ENCODE assay signal across 16 cellular contexts in genomic region chr5:154203798-154204578, GRCh38. TPM values are rescaled to one million over a fixed set of nuclear protein-coding genes. Genes with fewer than 3 reads are reported as not detected.
DNase-seq lines count a peak whose midpoint lies in the region; ATAC-seq and TF ChIP-seq lines count a peak whose summit lies in the region.
"Had no signal": no experiment of that assay in that cellular context is flagged by ENCODE, and none has a peak within 500 bp of the region (broad histone marks: within the 10 kb centered on the region; RNA-seq: fewer than 3 reads in every experiment).

No MANE protein-coding gene starts in this region.

- H3K27me3 Mint-ChIP-seq in activated naive CD4-positive, alpha-beta T cell treated with anti-CD3 and anti-CD28 coated beads, Interleukin-2, amount 50 U/mL, for 24 hours: no peaks in the 10 kb centered on the region
- no peaks in the 10 kb centered on the region for H3K27me3 Mint-ChIP-seq in activated CD8-positive, alpha-beta T cell treated with anti-CD3 and anti-CD28 coated beads, Interleukin-2, amount 10 ng/mL, durations not matched to agents 7 days and 5 days (ENCODE audit: low read depth)
- H3K27me3 Mint-ChIP-seq: activated CD4-positive, alpha-beta memory T cell treated with anti-CD3 and anti-CD28 coated beads for 36 hours had no signal

- H3K4me1 Mint-ChIP-seq in activated naive CD4-positive, alpha-beta T cell treated with anti-CD3 and anti-CD28 coated beads, Interleukin-2, amount 50 U/mL, for 24 hours: peaks cover 51% of the 10 kb centered on the region
- peaks cover 45% of the 10 kb centered on the region for H3K4me1 Mint-ChIP-seq in activated CD8-positive, alpha-beta T cell treated with anti-CD3 and anti-CD28 coated beads, Interleukin-2, amount 10 ng/mL, durations not matched to agents 7 days and 5 days (ENCODE audit: low read depth)
- H3K4me1 Mint-ChIP-seq in stimulated activated effector memory CD8-positive, alpha-beta T cell treated with anti-CD3 and anti-CD28 coated beads, Interleukin-12 subunit alpha, Interleukin-12 subunit beta, amount 100 ng/mL, for 72 hours: peaks cover 74% of the 10 kb centered on the region

- peaks cover 14% of the 10 kb centered on the region for H3K36me3 Mint-ChIP-seq in activated naive CD4-positive, alpha-beta T cell treated with anti-CD3 and anti-CD28 coated beads, Interleukin-2, amount 50 U/mL, for 24 hours
- peaks cover 12% of the 10 kb centered on the region for H3K36me3 Mint-ChIP-seq in activated CD8-positive, alpha-beta T cell treated with anti-CD3 and anti-CD28 coated beads, Interleukin-2, amount 10 ng/mL, durations not matched to agents 7 days and 5 days (ENCODE audit: low read depth)
- peaks cover 36% of the 10 kb centered on the region for H3K36me3 Mint-ChIP-seq in stimulated activated effector memory CD8-positive, alpha-beta T cell treated with anti-CD3 and anti-CD28 coated beads, Interleukin-12 subunit alpha, Interleukin-12 subunit beta, amount 100 ng/mL, for 72 hours

- intact Hi-C loops in left colon (cut with DNase I, micrococcal nuclease): no loop called here

- no peaks in the 10 kb centered on the region for H3K9me3 Mint-ChIP-seq in activated naive CD4-positive, alpha-beta T cell treated with anti-CD3 and anti-CD28 coated beads, Interleukin-2, amount 50 U/mL, for 24 hours
- H3K9me3 Mint-ChIP-seq in activated CD8-positive, alpha-beta T cell treated with anti-CD3 and anti-CD28 coated beads, Interleukin-2, amount 10 ng/mL, durations not matched to agents 7 days and 5 days (ENCODE audit: insufficient read depth): no peaks in the 10 kb centered on the region
- peaks cover 5% of the 10 kb centered on the region for H3K9me3 Mint-ChIP-seq in stimulated activated effector memory CD8-positive, alpha-beta T cell treated with anti-CD3 and anti-CD28 coated beads, Interleukin-12 subunit alpha, Interleukin-12 subunit beta, amount 100 ng/mL, for 72 hours

- no peak overlapping the region for H3K4me3 Mint-ChIP-seq in activated naive CD4-positive, alpha-beta T cell treated with anti-CD3 and anti-CD28 coated beads, Interleukin-2, amount 50 U/mL, for 24 hours
- H3K4me3 Mint-ChIP-seq in activated CD8-positive, alpha-beta T cell treated with anti-CD3 and anti-CD28 coated beads, Interleukin-2, amount 10 ng/mL, durations not matched to agents 7 days and 5 days: no peak overlapping the region
- no peak overlapping the region for H3K4me3 Mint-ChIP-seq in stimulated activated effector memory CD8-positive, alpha-beta T cell treated with anti-CD3 and anti-CD28 coated beads, Interleukin-12 subunit alpha, Interleukin-12 subunit beta, amount 100 ng/mL, for 72 hours

- no peak for ATAC-seq in activated CD8-positive, alpha-beta T cell treated with anti-CD3 and anti-CD28 coated beads, Interleukin-2, amount 10 ng/mL, durations not matched to agents 7 days and 5 days
- peak; percentile 71 for ATAC-seq in left colon
- ATAC-seq in stimulated activated effector memory CD8-positive, alpha-beta T cell treated with anti-CD3 and anti-CD28 coated beads, Interleukin-12 subunit alpha, Interleukin-12 subunit beta, amount 100 ng/mL, for 72 hours: no peak
- ATAC-seq in SK-N-SH treated with all-trans-retinoic acid at 6 μM for 48 hours: no peak
- ATAC-seq: left lung had no signal

- peak overlapping the region; percentile 72 for H3K27ac Mint-ChIP-seq in activated naive CD4-positive, alpha-beta T cell treated with anti-CD3 and anti-CD28 coated beads, Interleukin-2, amount 50 U/mL, for 24 hours
- H3K27ac Mint-ChIP-seq in activated CD8-positive, alpha-beta T cell treated with anti-CD3 and anti-CD28 coated beads, Interleukin-2, amount 10 ng/mL, durations not matched to agents 7 days and 5 days: peak overlapping the region; percentile 82
- H3K27ac Mint-ChIP-seq in stimulated activated effector memory CD8-positive, alpha-beta T cell treated with anti-CD3 and anti-CD28 coated beads, Interleukin-12 subunit alpha, Interleukin-12 subunit beta, amount 100 ng/mL, for 72 hours: peak overlapping the region; percentile 78

- CTCF ChIA-PET in activated CD8-positive, alpha-beta T cell treated with anti-CD3 and anti-CD28 coated beads, Interleukin-2, amount 10 ng/mL, durations not matched to agents 7 days and 5 days (lab: Charles Lee): interaction anchor here (1.9 to 3.0 kb wide), 2 partner anchors 8 to 14 kb away, joined by 5 to 15 read pairs; partner anchors contain the start of gene GALNT10

- no peak for DNase-seq in activated naive CD4-positive, alpha-beta T cell (lab: John Stamatoyannopoulos, UW)
- DNase-seq in activated CD8-positive, alpha-beta T cell treated with anti-CD3 and anti-CD28 coated beads, Interleukin-2, amount 10 ng/mL, durations not matched to agents 7 days and 5 days: no peak
- DNase-seq in left colon (no peak), amygdala (lab: John Stamatoyannopoulos, UW) (no peak), COLO829 (ENCODE audit: low spot score) (no peak)
- DNase-seq in stimulated activated effector memory CD8-positive, alpha-beta T cell treated with anti-CD3 and anti-CD28 coated beads, Interleukin-12 subunit alpha, Interleukin-12 subunit beta, amount 100 ng/mL, for 72 hours (ENCODE audit: low spot score in 2 of 2): no peak
- DNase-seq: activated CD4-positive, alpha-beta memory T cell treated with anti-CD3 and anti-CD28 coated beads for 36 hours; COR-L47; KG1; left lung; NCI-H1092; NCI-H2081 treated with DMSO at 0.1 percent for 48 hours; NCI-H446 treated with DMSO at 0.1 percent for 48 hours; NK-92 treated with Interleukin-12 subunit alpha and Interleukin-12 subunit beta, amount 100 ng/mL, for 24 hours had no signal

- POLR2A ChIA-PET in activated CD8-positive, alpha-beta T cell treated with anti-CD3 and anti-CD28 coated beads, Interleukin-2, amount 10 ng/mL, durations not matched to agents 7 days and 5 days (lab: Charles Lee): interaction anchor here (0.6 to 2.8 kb wide), 2 partner anchors 14 to 159 kb away, joined by 3 to 21 read pairs; partner anchors contain the start of gene GALNT10

TF ChIP-seq in SK-N-SH treated with all-trans-retinoic acid at 6 μM for 48 hours, 23 proteins besides CTCF, POLR2A, EP300 and RAD21:
- TF ChIP-seq GLIS3 (CRISPR knock-in tag; IDR thresholded peaks at IDR 0.05): no peak
- no peak for TF ChIP-seq ZNF8 (CRISPR knock-in tag; IDR thresholded peaks at IDR 0.05)
- TF ChIP-seq TCF4 (CRISPR knock-in tag; IDR thresholded peaks at IDR 0.05; ENCODE audit: borderline replicate concordance): no peak
- no peak for TF ChIP-seq ZNF565 (CRISPR knock-in tag; conservative IDR thresholded peaks at IDR 0.05; ENCODE audit: low read depth)
- no peak for TF ChIP-seq PPARA (CRISPR knock-in tag; IDR thresholded peaks at IDR 0.05; ENCODE audit: borderline replicate concordance)
- TF ChIP-seq CSDC2 (CRISPR knock-in tag; IDR thresholded peaks at IDR 0.05): no peak
- no peak for TF ChIP-seq TOX (CRISPR knock-in tag; IDR thresholded peaks at IDR 0.05; ENCODE audit: borderline replicate concordance)
- TF ChIP-seq ZNF70 (CRISPR knock-in tag; IDR thresholded peaks at IDR 0.05): no peak
- TF ChIP-seq CSRNP3 (CRISPR knock-in tag; IDR thresholded peaks at IDR 0.05): no peak
- no peak for TF ChIP-seq ZFP3 (CRISPR knock-in tag; IDR thresholded peaks at IDR 0.05)
- TF ChIP-seq CREB5 (CRISPR knock-in tag; IDR thresholded peaks at IDR 0.05; ENCODE audit: low read depth): no peak
- TF ChIP-seq ZFP30 (CRISPR knock-in tag; IDR thresholded peaks at IDR 0.05): no peak
- TF ChIP-seq RARB (CRISPR knock-in tag; IDR thresholded peaks at IDR 0.05): no peak
- no peak for TF ChIP-seq PATZ1 (CRISPR knock-in tag; IDR thresholded peaks at IDR 0.05; ENCODE audit: borderline replicate concordance)
- no peak for TF ChIP-seq OSR1 (CRISPR knock-in tag; IDR thresholded peaks at IDR 0.05)

RNA-seq across cellular contexts. Expression of gene GALNT10, which starts 13.5 kb away (rescaled TPM):
- 10 to 100 TPM; 21.6 to 23.7 TPM for total RNA-seq in activated CD8-positive, alpha-beta T cell treated with anti-CD3 and anti-CD28 coated beads, Interleukin-2, amount 10 ng/mL, durations not matched to agents 7 days and 5 days
- 10 to 100 TPM; 48.3 to 52.6 TPM for total RNA-seq in left colon
